Comparison of ENCODE assay signal across 1 cellular context in genomic region chr22:38843201-38843715, GRCh38.
A peak's percentile ranks its signal among the peaks of the same experiment; 100 is the strongest.
TF ChIP-seq lines count a peak whose summit lies in the region.

No MANE protein-coding gene starts in this region.

TF ChIP-seq in HepG2, 621 proteins besides CTCF, POLR2A, EP300 and RAD21 (continued from another document and continues in another):
- no peak for TF ChIP-seq ZNF276 (CRISPR knock-in tag; IDR thresholded peaks at IDR 0.05; ENCODE audit: low read depth)
- no peak for TF ChIP-seq DMTF1 (CRISPR knock-in tag; IDR thresholded peaks at IDR 0.05)
- peak; percentile 88; the same call in 1 of the 2 replicates for TF ChIP-seq UBTF (CRISPR knock-in tag; IDR thresholded peaks at IDR 0.05)
- TF ChIP-seq ZNF142 (CRISPR knock-in tag; IDR thresholded peaks at IDR 0.05): no peak
- no peak for TF ChIP-seq KDM4B (CRISPR knock-in tag; IDR thresholded peaks at IDR 0.05)
- peak; percentile 66; the same call in 1 of the 2 replicates for TF ChIP-seq ZNF547 (CRISPR knock-in tag; IDR thresholded peaks at IDR 0.05)
- peak; percentile 28; the same call in 1 of the 2 replicates for TF ChIP-seq ZSCAN9 (CRISPR knock-in tag; IDR thresholded peaks at IDR 0.05; ENCODE audit: borderline replicate concordance)
- no peak for TF ChIP-seq HNF1A (IDR thresholded peaks at IDR 0.05; ENCODE audit: low read depth)
- no peak for TF ChIP-seq HNF1A (CRISPR knock-in tag; IDR thresholded peaks at IDR 0.05; ENCODE audit: borderline replicate concordance)
- TF ChIP-seq, protein P1, sequence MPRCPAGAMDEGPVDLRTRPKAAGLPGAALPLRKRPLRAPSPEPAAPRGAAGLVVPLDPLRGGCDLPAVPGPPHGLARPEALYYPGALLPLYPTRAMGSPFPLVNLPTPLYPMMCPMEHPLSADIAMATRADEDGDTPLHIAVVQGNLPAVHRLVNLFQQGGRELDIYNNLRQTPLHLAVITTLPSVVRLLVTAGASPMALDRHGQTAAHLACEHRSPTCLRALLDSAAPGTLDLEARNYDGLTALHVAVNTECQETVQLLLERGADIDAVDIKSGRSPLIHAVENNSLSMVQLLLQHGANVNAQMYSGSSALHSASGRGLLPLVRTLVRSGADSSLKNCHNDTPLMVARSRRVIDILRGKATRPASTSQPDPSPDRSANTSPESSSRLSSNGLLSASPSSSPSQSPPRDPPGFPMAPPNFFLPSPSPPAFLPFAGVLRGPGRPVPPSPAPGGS (CRISPR knock-in tag; IDR thresholded peaks at IDR 0.05): peak; percentile 61; the same call in 1 of the 2 replicates
- TF ChIP-seq, protein P2, sequence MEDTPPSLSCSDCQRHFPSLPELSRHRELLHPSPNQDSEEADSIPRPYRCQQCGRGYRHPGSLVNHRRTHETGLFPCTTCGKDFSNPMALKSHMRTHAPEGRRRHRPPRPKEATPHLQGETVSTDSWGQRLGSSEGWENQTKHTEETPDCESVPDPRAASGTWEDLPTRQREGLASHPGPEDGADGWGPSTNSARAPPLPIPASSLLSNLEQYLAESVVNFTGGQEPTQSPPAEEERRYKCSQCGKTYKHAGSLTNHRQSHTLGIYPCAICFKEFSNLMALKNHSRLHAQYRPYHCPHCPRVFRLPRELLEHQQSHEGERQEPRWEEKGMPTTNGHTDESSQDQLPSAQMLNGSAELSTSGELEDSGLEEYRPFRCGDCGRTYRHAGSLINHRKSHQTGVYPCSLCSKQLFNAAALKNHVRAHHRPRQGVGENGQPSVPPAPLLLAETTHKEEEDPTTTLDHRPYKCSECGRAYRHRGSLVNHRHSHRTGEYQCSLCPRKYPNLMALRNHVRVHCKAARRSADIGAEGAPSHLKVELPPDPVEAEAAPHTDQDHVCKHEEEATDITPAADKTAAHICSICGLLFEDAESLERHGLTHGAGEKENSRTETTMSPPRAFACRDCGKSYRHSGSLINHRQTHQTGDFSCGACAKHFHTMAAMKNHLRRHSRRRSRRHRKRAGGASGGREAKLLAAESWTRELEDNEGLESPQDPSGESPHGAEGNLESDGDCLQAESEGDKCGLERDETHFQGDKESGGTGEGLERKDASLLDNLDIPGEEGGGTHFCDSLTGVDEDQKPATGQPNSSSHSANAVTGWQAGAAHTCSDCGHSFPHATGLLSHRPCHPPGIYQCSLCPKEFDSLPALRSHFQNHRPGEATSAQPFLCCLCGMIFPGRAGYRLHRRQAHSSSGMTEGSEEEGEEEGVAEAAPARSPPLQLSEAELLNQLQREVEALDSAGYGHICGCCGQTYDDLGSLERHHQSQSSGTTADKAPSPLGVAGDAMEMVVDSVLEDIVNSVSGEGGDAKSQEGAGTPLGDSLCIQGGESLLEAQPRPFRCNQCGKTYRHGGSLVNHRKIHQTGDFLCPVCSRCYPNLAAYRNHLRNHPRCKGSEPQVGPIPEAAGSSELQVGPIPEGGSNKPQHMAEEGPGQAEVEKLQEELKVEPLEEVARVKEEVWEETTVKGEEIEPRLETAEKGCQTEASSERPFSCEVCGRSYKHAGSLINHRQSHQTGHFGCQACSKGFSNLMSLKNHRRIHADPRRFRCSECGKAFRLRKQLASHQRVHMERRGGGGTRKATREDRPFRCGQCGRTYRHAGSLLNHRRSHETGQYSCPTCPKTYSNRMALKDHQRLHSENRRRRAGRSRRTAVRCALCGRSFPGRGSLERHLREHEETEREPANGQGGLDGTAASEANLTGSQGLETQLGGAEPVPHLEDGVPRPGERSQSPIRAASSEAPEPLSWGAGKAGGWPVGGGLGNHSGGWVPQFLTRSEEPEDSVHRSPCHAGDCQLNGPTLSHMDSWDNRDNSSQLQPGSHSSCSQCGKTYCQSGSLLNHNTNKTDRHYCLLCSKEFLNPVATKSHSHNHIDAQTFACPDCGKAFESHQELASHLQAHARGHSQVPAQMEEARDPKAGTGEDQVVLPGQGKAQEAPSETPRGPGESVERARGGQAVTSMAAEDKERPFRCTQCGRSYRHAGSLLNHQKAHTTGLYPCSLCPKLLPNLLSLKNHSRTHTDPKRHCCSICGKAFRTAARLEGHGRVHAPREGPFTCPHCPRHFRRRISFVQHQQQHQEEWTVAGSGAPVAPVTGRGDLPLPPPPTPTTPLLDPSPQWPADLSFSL (CRISPR knock-in tag; IDR thresholded peaks at IDR 0.05): no peak
- no peak for TF ChIP-seq RFXANK (CRISPR knock-in tag; IDR thresholded peaks at IDR 0.05)
- TF ChIP-seq ZNF777 (CRISPR knock-in tag; IDR thresholded peaks at IDR 0.05): peak; percentile 100
- no peak for TF ChIP-seq MEF2D (CRISPR knock-in tag; IDR thresholded peaks at IDR 0.05)
- no peak for TF ChIP-seq ARNT (IDR thresholded peaks at IDR 0.05)
- TF ChIP-seq CREM (IDR thresholded peaks at IDR 0.05): no peak
- TF ChIP-seq CREM (CRISPR knock-in tag; IDR thresholded peaks at IDR 0.05): no peak
- no peak for TF ChIP-seq RNF219 (CRISPR knock-in tag; IDR thresholded peaks at IDR 0.05)
- peak; percentile 73; the same call in 1 of the 2 replicates for TF ChIP-seq ZFP82 (CRISPR knock-in tag; IDR thresholded peaks at IDR 0.05; ENCODE audit: borderline replicate concordance)
- peak; percentile 49; the same call in 1 of the 2 replicates for TF ChIP-seq SALL1 (CRISPR knock-in tag; IDR thresholded peaks at IDR 0.05)
- peak; percentile 47; the same call in 1 of the 2 replicates for TF ChIP-seq KMT2A (CRISPR knock-in tag; IDR thresholded peaks at IDR 0.05)
